In the genomic region with DNA sequence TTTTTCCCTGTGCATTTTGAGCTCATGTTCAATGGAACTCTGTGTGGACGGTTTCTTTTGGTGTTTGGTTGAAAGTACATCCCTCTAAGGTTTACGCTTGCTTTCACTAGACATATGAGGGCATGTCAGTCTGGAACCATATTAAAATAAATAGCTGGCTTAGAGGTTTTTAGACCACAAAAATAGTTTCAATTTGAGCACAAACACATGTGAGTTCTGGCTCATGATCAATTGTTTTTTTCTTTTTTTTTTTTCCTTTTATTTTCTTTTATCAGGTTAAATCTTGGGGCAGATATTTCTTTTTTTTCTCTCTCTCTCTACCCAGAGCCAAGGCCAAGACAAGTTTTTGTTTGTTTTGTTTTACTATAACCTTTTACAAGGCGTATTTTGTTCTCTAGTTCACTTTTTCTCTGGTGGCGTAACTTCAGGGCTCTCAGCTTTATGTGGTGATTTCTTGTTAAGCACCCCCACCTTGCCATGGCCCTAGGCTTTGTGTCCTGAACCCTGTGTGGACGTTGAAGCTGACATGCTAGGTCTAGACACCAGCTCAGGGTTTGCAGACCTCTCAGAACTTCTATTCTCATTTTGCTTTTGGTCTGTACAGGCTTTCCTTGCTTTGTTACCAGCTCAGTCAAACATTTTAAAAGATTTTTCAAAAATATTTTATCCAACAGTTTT, we compare ENCODE assay signal across 10 cellular contexts.
DNase-seq lines count a peak whose midpoint lies in the region; ATAC-seq and TF ChIP-seq lines count a peak whose summit lies in the region.
"Had no signal": no experiment of that assay in that cellular context is flagged by ENCODE, and none has a peak within 500 bp of the region (broad histone marks: within the 10 kb centered on the region; RNA-seq: fewer than 3 reads in every experiment).

No MANE protein-coding gene starts in this region.

- H3K4me1 Mint-ChIP-seq in activated T-cell treated with anti-CD3 and anti-CD28 coated beads, Interleukin-2, amount 50 U/mL, for 72 hours (ENCODE audit: low read depth) = peaks cover 60% of the 10 kb centered on the region
- peaks cover 61% of the 10 kb centered on the region for H3K4me1 Mint-ChIP-seq in stimulated activated naive CD8-positive, alpha-beta T cell treated with anti-CD3 and anti-CD28 coated beads, Interleukin-15, amount 100 ng/mL, for 72 hours

- TF ChIP-seq CTCF in SK-N-SH (IDR thresholded peaks at IDR 0.05) = no peak
- no peak for TF ChIP-seq CTCF in psoas muscle (IDR thresholded peaks at IDR 0.05)

- H3K79me2 ChIP-seq in SK-N-SH (ENCODE audit: insufficient read depth) = no peaks in the 10 kb centered on the region

- intact Hi-C loops in psoas muscle (cut with DNase I) = no loop called here

- H3K4me3 Mint-ChIP-seq in activated T-cell treated with anti-CD3 and anti-CD28 coated beads, Interleukin-2, amount 50 U/mL, for 72 hours = peak overlapping the region; percentile 62 to 92
- H3K4me3 Mint-ChIP-seq in stimulated activated naive CD8-positive, alpha-beta T cell treated with anti-CD3 and anti-CD28 coated beads, Interleukin-15, amount 100 ng/mL, for 72 hours = peak overlapping the region; percentile 27 to 69

- H3K36me3 Mint-ChIP-seq in activated T-cell treated with anti-CD3 and anti-CD28 coated beads, Interleukin-2, amount 50 U/mL, for 72 hours (ENCODE audit: insufficient read depth in 2 of 2) = peaks cover 1 to 2% of the 10 kb centered on the region in 2 donors

- no peak overlapping the region for H3K9ac ChIP-seq in SK-N-SH

- H3F3A ChIP-seq in SK-N-SH (replicated peaks; ENCODE audit: insufficient read depth) = peaks cover 8% of the 10 kb centered on the region

- H4K20me1 ChIP-seq in SK-N-SH (ENCODE audit: insufficient read depth) = no peaks in the 10 kb centered on the region; the same call in 1 of the 2 replicates

- no peak for TF ChIP-seq EP300 in SK-N-SH (IDR thresholded peaks at IDR 0.05; ENCODE audit: borderline replicate concordance in 1 of 2, low read depth in 1 of 2, low read length in 1 of 2)

- peak; percentile 47 to 51 for ATAC-seq in activated T-cell treated with anti-CD3 and anti-CD28 coated beads, Interleukin-2, amount 50 U/mL, for 72 hours (replicated peaks in 1 of 2)
- peak; percentile 59 for ATAC-seq in HG02763 (IDR thresholded peaks at IDR 0.05; ENCODE audit: unreplicated experiment)
- peak; percentile 51 for ATAC-seq in stimulated activated naive CD8-positive, alpha-beta T cell treated with anti-CD3 and anti-CD28 coated beads, Interleukin-15, amount 100 ng/mL, for 72 hours
- ATAC-seq in psoas muscle = no peak
- ATAC-seq in GM21737 (IDR thresholded peaks at IDR 0.05; ENCODE audit: unreplicated experiment) = no peak

- POLR2A ChIA-PET in SK-N-SH (lab: Yijun Ruan, JAX) = no interaction called here

- no peak overlapping the region; a peak in 1 of 4 replicates for H3K27ac ChIP-seq in SK-N-SH (ENCODE audit: low read depth in 2 of 2, low read length in 1 of 2)
- H3K27ac ChIP-seq in psoas muscle = no peak overlapping the region

- H3K4me3 ChIP-seq in SK-N-SH (ENCODE audit: low read depth in 2 of 2, low read length in 1 of 2) (no peak overlapping the region), psoas muscle (no peak overlapping the region)
- H3K4me3 ChIP-seq: lung had no signal

- CTCF ChIA-PET in SK-N-SH (lab: Yijun Ruan, JAX) = interaction anchor here (1.4 kb wide), 1 partner anchor 314 kb away, joined by 3 read pairs; no protein-coding TSS in a partner anchor

- H3K4me1 ChIP-seq in SK-N-SH (ENCODE audit: control insufficient read depth in 1 of 2, insufficient read depth in 2 of 2, low read depth in 1 of 2, low read length in 1 of 2) (peaks cover 7 to 21% of the 10 kb centered on the region in 2 experiments; a peak in 3 of 4 replicates), psoas muscle (peaks cover 3% of the 10 kb centered on the region)

- WGBS in SK-N-SH (ENCODE audit: low lambda C conversion rate) = 75% methylated on average over 5 of the region's 5 CpGs
- WGBS in psoas muscle, 3 donors = 81 to 91% (median 89%) methylated on average over 5 of the region's 5 CpGs

- H3K9me3 Mint-ChIP-seq in activated T-cell treated with anti-CD3 and anti-CD28 coated beads, Interleukin-2, amount 50 U/mL, for 72 hours = no peaks in the 10 kb centered on the region
- no peaks in the 10 kb centered on the region for H3K9me3 Mint-ChIP-seq in stimulated activated naive CD8-positive, alpha-beta T cell treated with anti-CD3 and anti-CD28 coated beads, Interleukin-15, amount 100 ng/mL, for 72 hours

- H3K9me2 ChIP-seq in SK-N-SH = no peaks in the 10 kb centered on the region

- H3K27ac Mint-ChIP-seq in activated T-cell treated with anti-CD3 and anti-CD28 coated beads, Interleukin-2, amount 50 U/mL, for 72 hours = peak overlapping the region; percentile 0
- H3K27ac Mint-ChIP-seq in stimulated activated naive CD8-positive, alpha-beta T cell treated with anti-CD3 and anti-CD28 coated beads, Interleukin-15, amount 100 ng/mL, for 72 hours = peak overlapping the region; percentile 72 to 84

- H3K4me2 ChIP-seq in SK-N-SH = no peak overlapping the region

- no peak for TF ChIP-seq RAD21 in SK-N-SH (IDR thresholded peaks at IDR 0.05; ENCODE audit: low read length)

- H3K27me3 Mint-ChIP-seq in activated T-cell treated with anti-CD3 and anti-CD28 coated beads, Interleukin-2, amount 50 U/mL, for 72 hours (ENCODE audit: low read depth) = no peaks in the 10 kb centered on the region
- no peaks in the 10 kb centered on the region for H3K27me3 Mint-ChIP-seq in stimulated activated naive CD8-positive, alpha-beta T cell treated with anti-CD3 and anti-CD28 coated beads, Interleukin-15, amount 100 ng/mL, for 72 hours

- H3K9me3 ChIP-seq in SK-N-SH (no peaks in the 10 kb centered on the region), psoas muscle (no peaks in the 10 kb centered on the region)

- no peak for DNase-seq in activated T-cell treated with anti-CD3 and anti-CD28 coated beads, Interleukin-2, amount 50 U/mL, for 72 hours
- no peak for DNase-seq in activated T-cell treated with anti-CD3 and anti-CD28 coated beads, Interleukin-2, amount 50 U/mL, for 1 hour
- DNase-seq in SK-N-SH (no peak), psoas muscle (no peak), HK-2 (ENCODE audit: unreplicated experiment) (no peak)
- no peak for DNase-seq in stimulated activated naive CD8-positive, alpha-beta T cell treated with anti-CD3 and anti-CD28 coated beads, Interleukin-15, amount 100 ng/mL, for 72 hours
- DNase-seq: NCI-H2081 had no signal

- H3K27me3 ChIP-seq in SK-N-SH (ENCODE audit: insufficient read depth) = no peaks in the 10 kb centered on the region
- no peaks in the 10 kb centered on the region for H3K27me3 ChIP-seq in psoas muscle (ENCODE audit: insufficient read depth in 3 of 3, low read length in 2 of 3)

- no peaks in the 10 kb centered on the region for H3K36me3 ChIP-seq in SK-N-SH (replicated peaks in 1 of 2; ENCODE audit: control insufficient read depth in 1 of 2, insufficient read depth in 2 of 2, low read length in 1 of 2)
- no peaks in the 10 kb centered on the region for H3K36me3 ChIP-seq in psoas muscle (ENCODE audit: insufficient read depth in 1 of 2, low read depth in 1 of 2)

- no peak overlapping the region for H2AFZ ChIP-seq in SK-N-SH (ENCODE audit: low read depth)

TF ChIP-seq in SK-N-SH, 30 proteins besides CTCF, POLR2A, EP300 and RAD21:
- TF ChIP-seq FOXM1 (IDR thresholded peaks at IDR 0.05; ENCODE audit: low read depth) = no peak
- TF ChIP-seq, protein P1, sequence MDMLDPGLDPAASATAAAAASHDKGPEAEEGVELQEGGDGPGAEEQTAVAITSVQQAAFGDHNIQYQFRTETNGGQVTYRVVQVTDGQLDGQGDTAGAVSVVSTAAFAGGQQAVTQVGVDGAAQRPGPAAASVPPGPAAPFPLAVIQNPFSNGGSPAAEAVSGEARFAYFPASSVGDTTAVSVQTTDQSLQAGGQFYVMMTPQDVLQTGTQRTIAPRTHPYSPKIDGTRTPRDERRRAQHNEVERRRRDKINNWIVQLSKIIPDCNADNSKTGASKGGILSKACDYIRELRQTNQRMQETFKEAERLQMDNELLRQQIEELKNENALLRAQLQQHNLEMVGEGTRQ (IDR thresholded peaks at IDR 0.05; ENCODE audit: borderline replicate concordance, low read depth, low read length) = no peak
- peak; percentile 30; the same call in 1 of the 2 replicates for TF ChIP-seq TCF12 (IDR thresholded peaks at IDR 0.05)
- no peak for TF ChIP-seq FOXJ3 (CRISPR knock-in tag; IDR thresholded peaks at IDR 0.05)
- TF ChIP-seq, protein P2, sequence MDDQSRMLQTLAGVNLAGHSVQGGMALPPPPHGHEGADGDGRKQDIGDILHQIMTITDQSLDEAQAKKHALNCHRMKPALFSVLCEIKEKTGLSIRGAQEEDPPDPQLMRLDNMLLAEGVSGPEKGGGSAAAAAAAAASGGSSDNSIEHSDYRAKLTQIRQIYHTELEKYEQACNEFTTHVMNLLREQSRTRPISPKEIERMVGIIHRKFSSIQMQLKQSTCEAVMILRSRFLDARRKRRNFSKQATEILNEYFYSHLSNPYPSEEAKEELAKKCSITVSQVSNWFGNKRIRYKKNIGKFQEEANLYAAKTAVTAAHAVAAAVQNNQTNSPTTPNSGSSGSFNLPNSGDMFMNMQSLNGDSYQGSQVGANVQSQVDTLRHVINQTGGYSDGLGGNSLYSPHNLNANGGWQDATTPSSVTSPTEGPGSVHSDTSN (IDR thresholded peaks at IDR 0.05) = 0 out of 2 replicates have a peak, but pooled peaks have one; percentile 23

Comparison
In these comparisons a context has a peak if more than half of its experiments do, and no peak if none do; other contexts are left out.
1. ATAC-seq: peak in activated T-cell treated with anti-CD3 and anti-CD28 coated beads, Interleukin-2, amount 50 U/mL, for 72 hours (2 of 2), HG02763 (single experiment) and stimulated activated naive CD8-positive, alpha-beta T cell treated with anti-CD3 and anti-CD28 coated beads, Interleukin-15, amount 100 ng/mL, for 72 hours (single experiment); none in psoas muscle (0 of 4) and GM21737 (single experiment).